In genomic region chr2:151928380-151928779, GRCh38 we compare ENCODE assay signal across 21 cellular contexts.
DNase-seq lines count a peak whose midpoint lies in the region; ATAC-seq and TF ChIP-seq lines count a peak whose summit lies in the region.
"Had no signal": no experiment of that assay in that cellular context is flagged by ENCODE, and none has a peak within 500 bp of the region (broad histone marks: within the 10 kb centered on the region; RNA-seq: fewer than 3 reads in every experiment).

No MANE protein-coding gene starts in this region.

- H3K14ac ChIP-seq in IMR-90 (replicated peaks; ENCODE audit: low read depth, low read length): no peak overlapping the region
- H3K14ac ChIP-seq in trophoblast cell (ENCODE audit: low read length): no peak overlapping the region

- H3K9me3 ChIP-seq in IMR-90 (ENCODE audit: control insufficient read depth, insufficient read depth, low read length): no peaks in the 10 kb centered on the region
- H3K9me3 ChIP-seq in esophagus (ENCODE audit: control insufficient read depth in 2 of 2, insufficient read depth in 1 of 2, low read depth in 1 of 2, low read length in 1 of 2): no peaks in the 10 kb centered on the region
- no peaks in the 10 kb centered on the region for H3K9me3 ChIP-seq in trophoblast cell (ENCODE audit: insufficient read depth, low read depth, low read length)
- H3K9me3 ChIP-seq: adrenal gland, Peyer's patch, upper lobe of left lung had no signal

- H3K9me1 ChIP-seq in IMR-90 (ENCODE audit: insufficient read depth, low read length): no peaks in the 10 kb centered on the region

- BruUV-seq in IMR-90 (replicated peaks; lab: Mats Ljungman, UMichigan): no TSS peak

- H3K18ac ChIP-seq in IMR-90 (ENCODE audit: low read depth, low read length) (no peak overlapping the region), trophoblast cell (ENCODE audit: low read length) (no peak overlapping the region)

- H4K12ac ChIP-seq in trophoblast cell (ENCODE audit: low read depth, low read length): no peak overlapping the region

- TF ChIP-seq CTCF in IMR-90 (conservative IDR thresholded peaks at IDR 0.05; ENCODE audit: low read depth, low read length): no peak
- TF ChIP-seq CTCF in RWPE1 (conservative IDR thresholded peaks at IDR 0.05; ENCODE audit: low read depth): no peak

- no peak for TF ChIP-seq POLR2A in IMR-90 (IDR thresholded peaks at IDR 0.05; ENCODE audit: low read depth, low read length)

- no peak overlapping the region for H2BK20ac ChIP-seq in IMR-90 (ENCODE audit: low read depth, low read length)

- H3K27ac ChIP-seq in IMR-90 (ENCODE audit: insufficient read depth, low read length) (no peak overlapping the region), RWPE1 (no peak overlapping the region), esophagus (ENCODE audit: low read depth in 2 of 2, low read length in 1 of 2) (peak overlapping the region; percentile 1 to 68), trophoblast cell (ENCODE audit: low read depth, low read length) (peak overlapping the region; percentile 51)
- H3K27ac ChIP-seq: adrenal gland, Peyer's patch, upper lobe of left lung had no signal

- H4K8ac ChIP-seq in IMR-90 (ENCODE audit: low read depth in 2 of 2, low read length in 2 of 2): no peak overlapping the region
- H4K8ac ChIP-seq in trophoblast cell (ENCODE audit: low read depth, low read length): no peak overlapping the region

- H3K23ac ChIP-seq in IMR-90 (ENCODE audit: low read depth, low read length) (no peak overlapping the region), trophoblast cell (ENCODE audit: low read length) (no peak overlapping the region)

- no peak for ATAC-seq in IMR-90 (ENCODE audit: low read depth)
- no peak for ATAC-seq in GM21576 (IDR thresholded peaks at IDR 0.05; ENCODE audit: unreplicated experiment)
- ATAC-seq: stimulated activated naive CD8-positive, alpha-beta T cell treated with anti-CD3 and anti-CD28 coated beads, Interleukin-15, Interleukin-2, amounts not matched to agents 100 U/mL and 50 U/mL, for 24 hours had no signal

- no CpG with 5 or more reads among the region's 2 CpGs for WGBS in IMR-90 (ENCODE audit: extremely low coverage in 2 of 2, insufficient read length in 1 of 2), 2 experiments
- 61 to 64% methylated on average over 2 of the region's 2 CpGs for WGBS in esophagus, 2 donors
- no CpG with 5 or more reads among the region's 2 CpGs for WGBS in trophoblast cell (ENCODE audit: extremely low coverage, insufficient coverage, insufficient read length)

- H2AFZ ChIP-seq in IMR-90 (replicated peaks; ENCODE audit: low read length, poor library complexity) (no peak overlapping the region), trophoblast cell (ENCODE audit: insufficient read depth, low read length, poor library complexity) (no peak overlapping the region)

- H3K79me1 ChIP-seq in IMR-90 (ENCODE audit: low read depth in 1 of 2, low read length in 2 of 2) (no peaks in the 10 kb centered on the region), trophoblast cell (ENCODE audit: low read length) (peaks cover 2% of the 10 kb centered on the region)

- H2AK5ac ChIP-seq in IMR-90 (ENCODE audit: low read depth, low read length): no peak overlapping the region
- H2AK5ac ChIP-seq in trophoblast cell (ENCODE audit: low read length): no peak overlapping the region

- no peak overlapping the region for H2BK5ac ChIP-seq in IMR-90 (ENCODE audit: low read depth, low read length, poor library complexity, severe bottlenecking)
- peak overlapping the region; percentile 76 for H2BK5ac ChIP-seq in trophoblast cell (ENCODE audit: low read depth, low read length, poor library complexity)

- intact Hi-C loops in IMR-90 (cut with micrococcal nuclease): no loop called here

- H2BK15ac ChIP-seq in IMR-90 (ENCODE audit: low read depth, low read length): no peak overlapping the region

- H3K4me3 ChIP-seq in IMR-90 (ENCODE audit: insufficient read depth, low read depth, low read length) (no peak overlapping the region), esophagus (ENCODE audit: low read depth in 1 of 2, low read length in 2 of 2) (no peak overlapping the region), trophoblast cell (ENCODE audit: low read depth, low read length) (no peak overlapping the region)
- H3K4me3 ChIP-seq: adrenal gland, Peyer's patch, upper lobe of left lung had no signal

- H3K56ac ChIP-seq in IMR-90 (ENCODE audit: extremely low read depth, insufficient read depth, low read length): no peak overlapping the region

- H4K91ac ChIP-seq in IMR-90 (ENCODE audit: insufficient read depth, low read depth, low read length): no peak overlapping the region
- H4K91ac ChIP-seq in trophoblast cell (ENCODE audit: low read depth, low read length): no peak overlapping the region

- POLR2A ChIA-PET in IMR-90 (lab: Charles Lee; ENCODE audit: unreplicated experiment) (no interaction called here), RWPE1 (lab: Yijun Ruan, JAX; ENCODE audit: low non-redundant PET) (interaction anchor here (0.9 kb wide), 1 partner anchor 101 kb away, joined by 4 read pairs; the partner anchor contains the start of gene ARL5A)

- H3K4ac ChIP-seq in IMR-90 (ENCODE audit: low read depth, low read length): no peak overlapping the region
- no peak overlapping the region for H3K4ac ChIP-seq in trophoblast cell (ENCODE audit: low read depth, low read length)

- H3K9ac ChIP-seq in IMR-90 (ENCODE audit: low read depth, low read length): no peak overlapping the region
- no peak overlapping the region for H3K9ac ChIP-seq in trophoblast cell (ENCODE audit: low read length)

- dilution Hi-C loops in IMR-90 (cut with HindIII; ENCODE audit: low sequenced_read_pairs, unreplicated experiment): no loop called here

- no peak overlapping the region for H2AK9ac ChIP-seq in IMR-90 (replicated peaks; ENCODE audit: low read depth, low read length, poor library complexity)

- no peak overlapping the region for H2BK120ac ChIP-seq in IMR-90 (ENCODE audit: low read depth, low read length)
- H2BK120ac ChIP-seq in trophoblast cell (ENCODE audit: insufficient read depth, low read length, poor library complexity): peak overlapping the region; percentile 85

- no peak overlapping the region for H3K4me2 ChIP-seq in IMR-90 (ENCODE audit: low read depth, low read length)
- H3K4me2 ChIP-seq in trophoblast cell (ENCODE audit: low read length): no peak overlapping the region

- H3K27me3 ChIP-seq in IMR-90 (ENCODE audit: control insufficient read depth, insufficient read depth, low read length) (no peaks in the 10 kb centered on the region), esophagus (ENCODE audit: control insufficient read depth in 1 of 2, insufficient read depth in 2 of 2, low read length in 2 of 2) (no peaks in the 10 kb centered on the region), trophoblast cell (ENCODE audit: insufficient read depth, low read length) (no peaks in the 10 kb centered on the region)
- H3K27me3 ChIP-seq: adrenal gland, Peyer's patch, upper lobe of left lung had no signal

- CTCF ChIA-PET in IMR-90 (lab: Yijun Ruan, JAX): no interaction called here
- CTCF ChIA-PET in RWPE1 (lab: Yijun Ruan, JAX): no interaction called here

- no peaks in the 10 kb centered on the region for H3K36me3 ChIP-seq in IMR-90 (ENCODE audit: control insufficient read depth, insufficient read depth, low read length)
- no peaks in the 10 kb centered on the region for H3K36me3 ChIP-seq in esophagus (ENCODE audit: control insufficient read depth in 2 of 2, insufficient read depth in 2 of 2, low read length in 1 of 2)
- H3K36me3 ChIP-seq in trophoblast cell (ENCODE audit: control insufficient read depth in 1 of 2, insufficient read depth in 2 of 2, low read length in 2 of 2): no peaks in the 10 kb centered on the region
- H3K36me3 ChIP-seq: adrenal gland, Peyer's patch, upper lobe of left lung had no signal

- no peak overlapping the region for H4K5ac ChIP-seq in IMR-90 (ENCODE audit: low read depth, low read length)

- DNase-seq in IMR-90 (no peak), RWPE1 (ENCODE audit: low spot score) (peak; percentile 50), trophoblast cell (peak; percentile 88 to 99), SIG-M5 (lab: John Stamatoyannopoulos, UW) (no peak), GM19238 (ENCODE audit: insufficient read length, low spot score) (no peak), putamen (ENCODE audit: low spot score) (no peak)
- DNase-seq: activated CD8-positive, alpha-beta memory T cell treated with anti-CD3 and anti-CD28 coated beads, Interleukin-2, amount 50 U/mL, for 4 hours; activated effector memory CD4-positive, alpha-beta T cell treated with anti-CD3 and anti-CD28 coated beads, Interleukin-2, amount 50 U/mL, for 16 hours; adrenal gland; CD8-positive, alpha-beta memory T cell; dermis blood vessel endothelial cell; DMS79 treated with DMSO at 0.1 percent for 48 hours; left cardiac atrium; Peyer's patch; small intestine; stimulated activated CD4-positive, alpha-beta T cell treated with anti-CD3 and anti-CD28 coated beads, Interleukin-2, amount 100 ng/mL, for 48 hours; stimulated activated naive CD8-positive, alpha-beta T cell treated with anti-CD3 and anti-CD28 coated beads, Interleukin-15, Interleukin-2, amounts not matched to agents 100 U/mL and 50 U/mL, for 24 hours; T-helper 2 cell had no signal

- no peaks in the 10 kb centered on the region for H3K79me2 ChIP-seq in trophoblast cell (ENCODE audit: control insufficient read depth, insufficient read depth, low read length, poor library complexity)

- in situ Hi-C loops in IMR-90 (cut with MboI; ENCODE audit: low sequenced_read_pairs): no loop called here

- H2BK12ac ChIP-seq in trophoblast cell (ENCODE audit: low read length): no peak overlapping the region

- no peaks in the 10 kb centered on the region for H4K20me1 ChIP-seq in IMR-90 (ENCODE audit: insufficient read depth, low read length)

- TF ChIP-seq RAD21 in IMR-90 (IDR thresholded peaks at IDR 0.05; ENCODE audit: low read length): no peak

- H3K4me1 ChIP-seq in IMR-90 (ENCODE audit: control insufficient read depth, insufficient read depth, low read length) (no peaks in the 10 kb centered on the region), esophagus (ENCODE audit: control insufficient read depth in 2 of 2, insufficient read depth in 2 of 2, low read length in 1 of 2) (peaks cover 0 to under 1% of the 10 kb centered on the region in 2 donors), trophoblast cell (ENCODE audit: control insufficient read depth in 1 of 2, insufficient read depth in 2 of 2, low read length in 2 of 2) (peaks cover 0 to 5% of the 10 kb centered on the region in 2 experiments)

TF ChIP-seq in IMR-90, 13 proteins besides CTCF, POLR2A, EP300 and RAD21:
- no peak for TF ChIP-seq SMC3 (IDR thresholded peaks at IDR 0.05; ENCODE audit: low read depth, low read length)
- no peak for TF ChIP-seq FOS (IDR thresholded peaks at IDR 0.05; ENCODE audit: low read depth, low read length)
- peak; percentile 38; the same call in 1 of the 2 replicates for TF ChIP-seq CEBPB (IDR thresholded peaks at IDR 0.05; ENCODE audit: low read depth, low read length)
- no peak for TF ChIP-seq USF2 (IDR thresholded peaks at IDR 0.05; ENCODE audit: low read depth, low read length)
TF ChIP-seq in IMR-90: peak in this region for 1.

Comparison
In these comparisons a context has a peak if more than half of its experiments do, and no peak if none do; other contexts are left out.
1. DNase-seq: peak in RWPE1 (single experiment) and trophoblast cell (2 of 2); none in IMR-90 (single experiment), SIG-M5 (single experiment), GM19238 (single experiment) and putamen (single experiment).
2. H3K27ac ChIP-seq: peak in esophagus (2 of 2) and trophoblast cell (single experiment); none in IMR-90 (single experiment) and RWPE1 (single experiment).